1 cellular context compared by ENCODE assay signal in genomic region chr12:78622529-78623221, GRCh38.
TF ChIP-seq lines count a peak whose summit lies in the region.

No MANE protein-coding gene starts in this region.

TF ChIP-seq in GM23338, 12 proteins besides CTCF, POLR2A, EP300 and RAD21:
- TF ChIP-seq REST (IDR thresholded peaks at IDR 0.05; ENCODE audit: unreplicated experiment) (no peak), ETS1 (IDR thresholded peaks at IDR 0.05) (no peak), POLR2AphosphoS5 (IDR thresholded peaks at IDR 0.05; ENCODE audit: low read depth) (no peak), CREB1 (CRISPR knock-in tag; IDR thresholded peaks at IDR 0.05; ENCODE audit: low read depth) (no peak), ZNF114 (CRISPR knock-in tag; IDR thresholded peaks at IDR 0.05) (no peak), EZH2phosphoT487 (IDR thresholded peaks at IDR 0.05; ENCODE audit: unreplicated experiment) (no peak), ZNF462 (CRISPR knock-in tag; IDR thresholded peaks at IDR 0.05) (no peak), JUNB (IDR thresholded peaks at IDR 0.05; ENCODE audit: unreplicated experiment) (no peak), STAT1 (IDR thresholded peaks at IDR 0.05; ENCODE audit: unreplicated experiment) (no peak), ZNF331 (CRISPR knock-in tag; IDR thresholded peaks at IDR 0.05; ENCODE audit: low read depth) (no peak)
